ENCODE assay signal across 26 cellular contexts in genomic region chr7:35820858-35821257, GRCh38.
"Had no signal": no experiment of that assay in that cellular context is flagged by ENCODE, and none has a peak within 500 bp of the region (broad histone marks: within the 10 kb centered on the region; RNA-seq: fewer than 3 reads in every experiment).

No MANE protein-coding gene starts in this region.

- H3K9me3 ChIP-seq: neutrophil, upper lobe of left lung had no signal

- H3K27ac Mint-ChIP-seq: activated CD4-positive, alpha-beta memory T cell treated with anti-CD3 and anti-CD28 coated beads, Interleukin-2, amount 10 ng/mL, durations not matched to agents 7 days and 5 days; activated naive CD4-positive, alpha-beta T cell treated with anti-CD3 and anti-CD28 coated beads for 36 hours; activated naive CD8-positive, alpha-beta T cell treated with anti-CD3 and anti-CD28 coated beads, Interleukin-2, amount 10 ng/mL, durations not matched to agents 7 days and 5 days; endodermal cell; T-helper 17 cell had no signal

- H3K36me3 ChIP-seq: left ventricle myocardium inferior, neutrophil, thoracic aorta, upper lobe of left lung had no signal

- H3K9ac ChIP-seq: parathyroid adenoma had no signal

- DNase-seq: activated CD4-positive, alpha-beta memory T cell treated with anti-CD3 and anti-CD28 coated beads, Interleukin-2, amount 10 ng/mL, durations not matched to agents 7 days and 5 days; activated CD4-positive, alpha-beta T cell treated with anti-CD3 and anti-CD28 coated beads for 48 hours; activated CD4-positive, CD25-positive, alpha-beta regulatory T cell; activated effector memory CD4-positive, alpha-beta T cell treated with Interleukin-2 at 50 U/mL for 16 hours; activated naive CD4-positive, alpha-beta T cell treated with anti-CD3 and anti-CD28 coated beads for 36 hours; activated naive CD8-positive, alpha-beta T cell treated with anti-CD3 and anti-CD28 coated beads, Interleukin-2, amount 10 ng/mL, durations not matched to agents 7 days and 5 days; activated T-cell treated with anti-CD3 and anti-CD28 coated beads, Interleukin-2, amount 50 U/mL, for 72 hours; amygdala; cerebellar nuclear complex; cortex of kidney; endodermal cell; foreskin fibroblast; left ventricle myocardium inferior; small intestine; stimulated activated CD4-positive, alpha-beta T cell treated with anti-CD3 and anti-CD28 coated beads, Interleukin-2, amount 100 ng/mL, for 48 hours; stimulated activated CD8-positive, alpha-beta memory T cell treated with anti-CD3 and anti-CD28 coated beads, Interleukin-4, amount 100 ng/mL, for 48 hours; stimulated activated naive B cell treated with anti-CD40 and anti-IgM and Interleukin-4, amounts not matched to agents 10 μg/mL and 1 μg/mL and 100 μg/mL, for 72 hours; SW 1271; T-helper 17 cell; upper lobe of left lung had no signal

- H2AFZ ChIP-seq: parathyroid adenoma had no signal

- H3K4me3 Mint-ChIP-seq: activated CD4-positive, alpha-beta memory T cell treated with anti-CD3 and anti-CD28 coated beads, Interleukin-2, amount 10 ng/mL, durations not matched to agents 7 days and 5 days; activated naive CD4-positive, alpha-beta T cell treated with anti-CD3 and anti-CD28 coated beads for 36 hours; activated naive CD8-positive, alpha-beta T cell treated with anti-CD3 and anti-CD28 coated beads, Interleukin-2, amount 10 ng/mL, durations not matched to agents 7 days and 5 days; endodermal cell; stimulated activated naive B cell treated with anti-CD40 and anti-IgM and Interleukin-4, amounts not matched to agents 10 μg/mL and 1 μg/mL and 100 μg/mL, for 72 hours; T-helper 17 cell had no signal

- H3K27me3 Mint-ChIP-seq: activated CD4-positive, alpha-beta memory T cell treated with anti-CD3 and anti-CD28 coated beads, Interleukin-2, amount 10 ng/mL, durations not matched to agents 7 days and 5 days; activated naive CD8-positive, alpha-beta T cell treated with anti-CD3 and anti-CD28 coated beads, Interleukin-2, amount 10 ng/mL, durations not matched to agents 7 days and 5 days; natural killer cell treated with Interleukin-12 subunit alpha and Interleukin-12 subunit beta and Interleukin-15 and Interleukin-18, amount 100 ng/mL, for 72 hours; stimulated activated naive B cell treated with anti-CD40 and anti-IgM and Interleukin-4, amounts not matched to agents 10 μg/mL and 1 μg/mL and 100 μg/mL, for 72 hours; T-helper 17 cell had no signal

- H3K9me3 Mint-ChIP-seq: natural killer cell treated with Interleukin-12 subunit alpha and Interleukin-12 subunit beta and Interleukin-15 and Interleukin-18, amount 100 ng/mL, for 72 hours had no signal

- H3K27ac ChIP-seq: epithelial cell of prostate, left ventricle myocardium inferior, neutrophil, parathyroid adenoma, thoracic aorta, upper lobe of left lung had no signal

- ATAC-seq: natural killer cell treated with Interleukin-12 subunit alpha and Interleukin-12 subunit beta and Interleukin-15 and Interleukin-18, amount 100 ng/mL, for 72 hours; sciatic nerve; stimulated activated naive B cell treated with anti-CD40 and anti-IgM and Interleukin-4, amounts not matched to agents 10 μg/mL and 1 μg/mL and 100 μg/mL, for 72 hours; T-helper 17 cell had no signal

- H3K4me3 ChIP-seq: left ventricle myocardium inferior, thoracic aorta, upper lobe of left lung had no signal

- H3K27me3 ChIP-seq: neutrophil, upper lobe of left lung had no signal
